Comparison of ENCODE assay signal across 8 cellular contexts in the genomic region with DNA sequence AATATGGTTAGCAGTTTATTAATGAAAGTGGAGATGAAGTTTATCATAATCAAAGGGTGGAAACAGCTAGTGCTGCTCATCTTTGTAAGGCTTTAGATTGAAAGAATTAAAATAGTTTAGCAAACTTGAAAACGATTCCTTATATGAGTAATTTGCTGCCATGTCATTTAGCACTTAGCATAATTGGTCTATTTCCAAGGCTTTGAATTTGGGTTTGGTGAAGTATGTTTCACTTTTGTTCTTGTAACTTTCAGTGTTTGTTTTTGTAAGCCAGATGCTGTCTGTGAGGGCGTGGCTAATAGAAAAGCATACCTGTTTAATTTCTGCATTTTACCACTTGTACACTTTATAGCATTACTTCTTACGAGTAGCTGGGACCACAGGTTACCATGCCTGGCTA.
DNase-seq lines count a peak whose midpoint lies in the region; ATAC-seq and TF ChIP-seq lines count a peak whose summit lies in the region.
"Not testable (repeated sequence)": the region's sequence is repeated elsewhere in the genome, so short reads cannot be mapped to it uniquely, and the experiment has no call there.

No MANE protein-coding gene starts in this region.

- peak overlapping the region; percentile 23 to 44 (median 25) for H3K27ac Mint-ChIP-seq in CD4-positive, CD25-positive, alpha-beta regulatory T cell
- peak overlapping the region; percentile 84 for H3K27ac Mint-ChIP-seq in activated CD4-positive, alpha-beta T cell treated with anti-CD3 and anti-CD28 coated beads, Interleukin-2, amount 10 ng/mL, durations not matched to agents 7 days and 5 days
- H3K27ac Mint-ChIP-seq in activated naive CD8-positive, alpha-beta T cell treated with anti-CD3 and anti-CD28 coated beads for 36 hours, result peak overlapping the region; percentile 29
- peak overlapping the region in 5 of 6 donors; percentile 51 to 87 (median 65) for H3K27ac Mint-ChIP-seq in immature natural killer cell
- peak overlapping the region in 2 of 9 donors; percentile 20 to 37 for H3K27ac Mint-ChIP-seq in naive thymus-derived CD4-positive, alpha-beta T cell
- not testable (repeated sequence) for H3K27ac Mint-ChIP-seq in stimulated activated naive CD8-positive, alpha-beta T cell treated with anti-CD3 and anti-CD28 coated beads, Interleukin-15, amount 100 ng/mL, for 72 hours

- H3K9me3 ChIP-seq in CD4-positive, CD25-positive, alpha-beta regulatory T cell (ENCODE audit: control insufficient read depth in 2 of 2, low read length in 2 of 2); naive thymus-derived CD4-positive, alpha-beta T cell (ENCODE audit: control insufficient read depth in 2 of 3, low read length in 3 of 3): not testable (repeated sequence)

- H3K36me3 Mint-ChIP-seq in CD4-positive, CD25-positive, alpha-beta regulatory T cell; activated T-cell treated with anti-CD3 and anti-CD28 coated beads, Interleukin-2, amount 50 U/mL, for 4 hours (ENCODE audit: insufficient read depth); activated naive CD8-positive, alpha-beta T cell treated with anti-CD3 and anti-CD28 coated beads for 36 hours; naive thymus-derived CD4-positive, alpha-beta T cell: not testable (repeated sequence)
- H3K36me3 Mint-ChIP-seq in activated CD4-positive, alpha-beta T cell treated with anti-CD3 and anti-CD28 coated beads, Interleukin-2, amount 10 ng/mL, durations not matched to agents 7 days and 5 days (ENCODE audit: low read depth), result peaks cover 14% of the 10 kb centered on the region
- H3K36me3 Mint-ChIP-seq in immature natural killer cell, result peaks cover 0 to 12% (median 0%) of the 10 kb centered on the region in 3 donors

- peak in 1 of 2 donors; percentile 36 for ATAC-seq in CD4-positive, CD25-positive, alpha-beta regulatory T cell (ENCODE audit: low read depth in 2 of 2)
- ATAC-seq in activated T-cell treated with anti-CD3 and anti-CD28 coated beads, Interleukin-2, amount 50 U/mL, for 4 hours, result peak; percentile 46 to 92
- peak; percentile 33 for ATAC-seq in naive thymus-derived CD4-positive, alpha-beta T cell
- peak; percentile 88 for ATAC-seq in stimulated activated naive CD8-positive, alpha-beta T cell treated with anti-CD3 and anti-CD28 coated beads, Interleukin-15, amount 100 ng/mL, for 72 hours

- H3K4me2 ChIP-seq in KMS-11, result peak overlapping the region; percentile 64; the same call in 1 of the 2 replicates

- POLR2A ChIA-PET in activated CD4-positive, alpha-beta T cell treated with anti-CD3 and anti-CD28 coated beads, Interleukin-2, amount 10 ng/mL, durations not matched to agents 7 days and 5 days (lab: Charles Lee); naive thymus-derived CD4-positive, alpha-beta T cell (lab: Charles Lee): not testable (repeated sequence)

- peak in 2 of 3 donors; percentile 30 to 40 for DNase-seq in CD4-positive, CD25-positive, alpha-beta regulatory T cell
- DNase-seq in activated CD4-positive, alpha-beta T cell treated with anti-CD3 and anti-CD28 coated beads, Interleukin-2, amount 10 ng/mL, durations not matched to agents 7 days and 5 days, result peak; percentile 23
- not testable (repeated sequence) for DNase-seq in activated T-cell treated with anti-CD3 and anti-CD28 coated beads, Interleukin-2, amount 50 U/mL, for 4 hours; activated naive CD8-positive, alpha-beta T cell treated with anti-CD3 and anti-CD28 coated beads for 36 hours; stimulated activated naive CD8-positive, alpha-beta T cell treated with anti-CD3 and anti-CD28 coated beads, Interleukin-15, amount 100 ng/mL, for 72 hours
- peak in 2 of 3 donors; percentile 26 to 29 for DNase-seq in immature natural killer cell
- DNase-seq in naive thymus-derived CD4-positive, alpha-beta T cell, result peak in 3 of 9 donors; percentile 8 to 34 (median 34)

- not testable (repeated sequence) for H3K9ac ChIP-seq in KMS-11

- H3K4me1 Mint-ChIP-seq in CD4-positive, CD25-positive, alpha-beta regulatory T cell; activated T-cell treated with anti-CD3 and anti-CD28 coated beads, Interleukin-2, amount 50 U/mL, for 4 hours (ENCODE audit: low read depth); activated naive CD8-positive, alpha-beta T cell treated with anti-CD3 and anti-CD28 coated beads for 36 hours; naive thymus-derived CD4-positive, alpha-beta T cell; stimulated activated naive CD8-positive, alpha-beta T cell treated with anti-CD3 and anti-CD28 coated beads, Interleukin-15, amount 100 ng/mL, for 72 hours: not testable (repeated sequence)
- H3K4me1 Mint-ChIP-seq in activated CD4-positive, alpha-beta T cell treated with anti-CD3 and anti-CD28 coated beads, Interleukin-2, amount 10 ng/mL, durations not matched to agents 7 days and 5 days, result peaks cover 11% of the 10 kb centered on the region
- H3K4me1 Mint-ChIP-seq in immature natural killer cell, result peaks cover 10 to 12% of the 10 kb centered on the region in 2 donors

- H3K9me3 Mint-ChIP-seq in CD4-positive, CD25-positive, alpha-beta regulatory T cell; activated CD4-positive, alpha-beta T cell treated with anti-CD3 and anti-CD28 coated beads, Interleukin-2, amount 10 ng/mL, durations not matched to agents 7 days and 5 days; activated T-cell treated with anti-CD3 and anti-CD28 coated beads, Interleukin-2, amount 50 U/mL, for 4 hours; activated naive CD8-positive, alpha-beta T cell treated with anti-CD3 and anti-CD28 coated beads for 36 hours; immature natural killer cell; naive thymus-derived CD4-positive, alpha-beta T cell; stimulated activated naive CD8-positive, alpha-beta T cell treated with anti-CD3 and anti-CD28 coated beads, Interleukin-15, amount 100 ng/mL, for 72 hours: not testable (repeated sequence)

- TF ChIP-seq CTCF in KMS-11 (conservative IDR thresholded peaks at IDR 0.05; ENCODE audit: low read depth, low read length), result not testable (repeated sequence)

- H3K79me2 ChIP-seq in KMS-11 (ENCODE audit: insufficient read depth, low read depth), result not testable (repeated sequence)

- not testable (repeated sequence) for H3K4me3 Mint-ChIP-seq in CD4-positive, CD25-positive, alpha-beta regulatory T cell; activated CD4-positive, alpha-beta T cell treated with anti-CD3 and anti-CD28 coated beads, Interleukin-2, amount 10 ng/mL, durations not matched to agents 7 days and 5 days; activated T-cell treated with anti-CD3 and anti-CD28 coated beads, Interleukin-2, amount 50 U/mL, for 4 hours; activated naive CD8-positive, alpha-beta T cell treated with anti-CD3 and anti-CD28 coated beads for 36 hours; immature natural killer cell; naive thymus-derived CD4-positive, alpha-beta T cell; stimulated activated naive CD8-positive, alpha-beta T cell treated with anti-CD3 and anti-CD28 coated beads, Interleukin-15, amount 100 ng/mL, for 72 hours

- H2AFZ ChIP-seq in KMS-11 (ENCODE audit: low read depth), result peak overlapping the region; percentile 55; the same call in 1 of the 2 replicates

- CTCF ChIA-PET in activated CD4-positive, alpha-beta T cell treated with anti-CD3 and anti-CD28 coated beads, Interleukin-2, amount 10 ng/mL, durations not matched to agents 7 days and 5 days (lab: Charles Lee); naive thymus-derived CD4-positive, alpha-beta T cell (lab: Charles Lee): not testable (repeated sequence)

- not testable (repeated sequence) for H3K27me3 Mint-ChIP-seq in CD4-positive, CD25-positive, alpha-beta regulatory T cell; activated CD4-positive, alpha-beta T cell treated with anti-CD3 and anti-CD28 coated beads, Interleukin-2, amount 10 ng/mL, durations not matched to agents 7 days and 5 days; activated T-cell treated with anti-CD3 and anti-CD28 coated beads, Interleukin-2, amount 50 U/mL, for 4 hours (ENCODE audit: low read depth); activated naive CD8-positive, alpha-beta T cell treated with anti-CD3 and anti-CD28 coated beads for 36 hours; immature natural killer cell (ENCODE audit: low read depth in 3 of 3); naive thymus-derived CD4-positive, alpha-beta T cell; stimulated activated naive CD8-positive, alpha-beta T cell treated with anti-CD3 and anti-CD28 coated beads, Interleukin-15, amount 100 ng/mL, for 72 hours

- H3K4me1 ChIP-seq in CD4-positive, CD25-positive, alpha-beta regulatory T cell (ENCODE audit: control insufficient read depth, insufficient read depth, low read length, poor library complexity, severe bottlenecking); naive thymus-derived CD4-positive, alpha-beta T cell (ENCODE audit: control insufficient read depth in 2 of 2, insufficient read depth in 2 of 2, low read length in 2 of 2): not testable (repeated sequence)
- H3K4me1 ChIP-seq in KMS-11 (ENCODE audit: low read depth, poor library complexity, severe bottlenecking), result peaks cover 16% of the 10 kb centered on the region

- H3K27me3 ChIP-seq in CD4-positive, CD25-positive, alpha-beta regulatory T cell (ENCODE audit: control insufficient read depth, insufficient read depth, low read length); KMS-11 (ENCODE audit: insufficient read depth, low read depth); naive thymus-derived CD4-positive, alpha-beta T cell (ENCODE audit: control insufficient read depth in 2 of 2, insufficient read depth in 2 of 2, low read length in 2 of 2): not testable (repeated sequence)

- intact Hi-C loops in naive thymus-derived CD4-positive, alpha-beta T cell (cut with micrococcal nuclease), result not testable (repeated sequence)

- peak overlapping the region; percentile 47 for H3K27ac ChIP-seq in CD4-positive, CD25-positive, alpha-beta regulatory T cell (ENCODE audit: insufficient read depth, low read length, poor library complexity, severe bottlenecking)
- H3K27ac ChIP-seq in KMS-11; naive thymus-derived CD4-positive, alpha-beta T cell (ENCODE audit: low read depth, low read length): not testable (repeated sequence)

- not testable (repeated sequence) for H4K20me1 ChIP-seq in KMS-11 (ENCODE audit: insufficient read depth)

- H3K4me3 ChIP-seq in CD4-positive, CD25-positive, alpha-beta regulatory T cell (ENCODE audit: low read depth, low read length); KMS-11 (IDR thresholded peaks at IDR 0.05; ENCODE audit: insufficient read depth, low read depth, low read length); naive thymus-derived CD4-positive, alpha-beta T cell (ENCODE audit: low read length): not testable (repeated sequence)

- H3K36me3 ChIP-seq in CD4-positive, CD25-positive, alpha-beta regulatory T cell (ENCODE audit: control insufficient read depth, insufficient read depth, low read length); KMS-11 (ENCODE audit: insufficient read depth); naive thymus-derived CD4-positive, alpha-beta T cell (ENCODE audit: control insufficient read depth in 2 of 3, insufficient read depth in 3 of 3, low read length in 3 of 3): not testable (repeated sequence)
